8 cellular contexts compared by ENCODE assay signal in genomic region chr5:14011089-14012004, GRCh38.
A peak's percentile ranks its signal among the peaks of the same experiment; 100 is the strongest.
DNase-seq lines count a peak whose midpoint lies in the region; ATAC-seq, FAIRE-seq and TF ChIP-seq lines count a peak whose summit lies in the region.

No MANE protein-coding gene starts in this region.

- no peak overlapping the region for H3K27ac Mint-ChIP-seq in T-cell

- H3K27me3 Mint-ChIP-seq in T-cell: peaks cover 35 to 43% of the 10 kb centered on the region in 2 donors

- H3K4me3 Mint-ChIP-seq in T-cell: peak overlapping the region; percentile 66 to 81 (median 66)

- 1% methylated on average over 21 of the region's 74 CpGs for WGBS in A549 (ENCODE audit: missing lambda C conversion rate)
- WGBS in spleen, 5 donors: 1 to 3% (median 1%) methylated on average over 53 to 74 of the region's 74 CpGs

- POLR2A ChIA-PET in A549 (lab: Yijun Ruan, JAX): interaction anchor here (0.8 to 1.2 kb wide), 4 partner anchors 25 to 179 kb away, joined by 4 to 11 read pairs (median 6); partner anchors contain the start of gene TRIO
- POLR2A ChIA-PET in T-cell (lab: Charles Lee): no interaction called here

- DNase-seq in A549 (ENCODE audit: low read depth in 1 of 2, low spot score in 1 of 2) (peak; percentile 64 to 93), NCI-H1436 (lab: John Stamatoyannopoulos, UW) (peak; percentile 79), T-cell (peak in 7 of 34 experiments; percentile 1 to 16 (median 6)), colonic mucosa (peak; percentile 83), kidney glomerular epithelial cell (lab: John Stamatoyannopoulos, UW) (peak; percentile 64), spleen (peak; percentile 93)

- no peak for FAIRE-seq in A549 (lab: Jason Lieb, UNC)

- TF ChIP-seq RAD21 in A549 (conservative IDR thresholded peaks at IDR 0.05 in 1 of 2, IDR thresholded peaks at IDR 0.05 in 1 of 2): peak; percentile 11 to 50; a peak in 3 of 5 replicates

- no peaks in the 10 kb centered on the region for H3K9me3 Mint-ChIP-seq in T-cell

- H3K27me3 ChIP-seq in colonic mucosa (no peaks in the 10 kb centered on the region), spleen (replicated peaks in 1 of 7) (peaks cover 0 to 51% (median 0%) of the 10 kb centered on the region in 7 donors)

- H3K9me3 ChIP-seq in A549: no peaks in the 10 kb centered on the region
- no peaks in the 10 kb centered on the region for H3K9me3 ChIP-seq in colonic mucosa
- H3K9me3 ChIP-seq in spleen: no peaks in the 10 kb centered on the region

- intact Hi-C loops in colonic mucosa (cut with DNase I) (no loop called here), spleen (cut with DNase I; ENCODE audit: low total_unique reads) (no loop called here)

- TF ChIP-seq CTCF in A549 (IDR thresholded peaks at IDR 0.05) (no peak), colonic mucosa (IDR thresholded peaks at IDR 0.05) (no peak), spleen (IDR thresholded peaks at IDR 0.05 in 8 of 11, conservative IDR thresholded peaks at IDR 0.05 in 3 of 11) (peak in 1 of 11 experiments; percentile 33)

- H3K4me3 ChIP-seq in A549 (peak overlapping the region; percentile 50), colonic mucosa (peak overlapping the region; percentile 56), spleen (peak overlapping the region; percentile 48 to 90 (median 60))

- CTCF ChIA-PET in A549 (lab: Yijun Ruan, JAX) (interaction anchor here (0.7 to 0.9 kb wide), 4 partner anchors 17 to 98 kb away, joined by 3 to 4 read pairs (median 4); no protein-coding TSS in a partner anchor), T-cell (lab: Charles Lee) (no interaction called here)

- peaks cover 6 to 12% (median 11%) of the 10 kb centered on the region in 3 donors for H3K4me1 Mint-ChIP-seq in T-cell

- TF ChIP-seq POLR2A in A549 (IDR thresholded peaks at IDR 0.05; ENCODE audit: low read length) (peak; percentile 75), spleen (IDR thresholded peaks at IDR 0.05) (no peak)

- H3K4me1 ChIP-seq in A549 (peaks cover 43% of the 10 kb centered on the region), colonic mucosa (no peaks in the 10 kb centered on the region), spleen (peaks cover 0 to 18% (median 13%) of the 10 kb centered on the region in 6 donors)

- peak overlapping the region; percentile 91 to 96 for H3K27ac ChIP-seq in A549
- no peak overlapping the region for H3K27ac ChIP-seq in colonic mucosa
- peak overlapping the region in 5 of 8 donors; percentile 58 to 71 (median 68) for H3K27ac ChIP-seq in spleen

- peak overlapping the region; percentile 26 to 40 for H3K9ac ChIP-seq in colonic mucosa (ENCODE audit: low read depth in 2 of 2, low read length in 2 of 2)

- no peak for TF ChIP-seq EP300 in A549 (IDR thresholded peaks at IDR 0.05)

- peaks cover 3% of the 10 kb centered on the region for H3K36me3 Mint-ChIP-seq in T-cell

- ATAC-seq in A549: peak; percentile 93
- ATAC-seq in GM18499 (IDR thresholded peaks at IDR 0.05; ENCODE audit: insufficient read depth, unreplicated experiment): peak; percentile 83
- peak; percentile 93 for ATAC-seq in HG02852 (IDR thresholded peaks at IDR 0.05; ENCODE audit: unreplicated experiment)
- peak; percentile 34 to 53 (median 46) for ATAC-seq in T-cell (replicated peaks in 1 of 4)

- H3K36me3 ChIP-seq in colonic mucosa (no peaks in the 10 kb centered on the region), spleen (no peaks in the 10 kb centered on the region)

- peak overlapping the region; percentile 99 for H3K4me2 ChIP-seq in A549

TF ChIP-seq in A549, 52 proteins besides CTCF, POLR2A, EP300 and RAD21:
- TF ChIP-seq JUN (IDR thresholded peaks at IDR 0.05) (peak; percentile 66 to 94; a peak in 4 of 5 replicates), POLR2AphosphoS2 (conservative IDR thresholded peaks at IDR 0.05; ENCODE audit: low read length) (no peak), EHMT2 (IDR thresholded peaks at IDR 0.05; ENCODE audit: low read depth) (no peak), RFX5 (IDR thresholded peaks at IDR 0.05) (peak; percentile 41; the same call in 1 of the 2 replicates), ZSCAN20 (CRISPR knock-in tag; IDR thresholded peaks at IDR 0.05) (no peak), KDM1A (IDR thresholded peaks at IDR 0.05; ENCODE audit: low read depth) (no peak), MAX (IDR thresholded peaks at IDR 0.05) (peak; percentile 89), PHF8 (IDR thresholded peaks at IDR 0.05; ENCODE audit: borderline replicate concordance, low read depth) (peak; percentile 43), MYC (IDR thresholded peaks at IDR 0.05; ENCODE audit: borderline replicate concordance, low read length) (peak; percentile 98), SMC3 (IDR thresholded peaks at IDR 0.05) (peak; percentile 27; the same call in 2 of the 3 replicates)
- TF ChIP-seq, protein P1, sequence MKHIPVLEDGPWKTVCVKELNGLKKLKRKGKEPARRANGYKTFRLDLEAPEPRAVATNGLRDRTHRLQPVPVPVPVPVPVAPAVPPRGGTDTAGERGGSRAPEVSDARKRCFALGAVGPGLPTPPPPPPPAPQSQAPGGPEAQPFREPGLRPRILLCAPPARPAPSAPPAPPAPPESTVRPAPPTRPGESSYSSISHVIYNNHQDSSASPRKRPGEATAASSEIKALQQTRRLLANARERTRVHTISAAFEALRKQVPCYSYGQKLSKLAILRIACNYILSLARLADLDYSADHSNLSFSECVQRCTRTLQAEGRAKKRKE (CRISPR knock-in tag; IDR thresholded peaks at IDR 0.05; ENCODE audit: low read depth): no peak
- TF ChIP-seq, protein P2, sequence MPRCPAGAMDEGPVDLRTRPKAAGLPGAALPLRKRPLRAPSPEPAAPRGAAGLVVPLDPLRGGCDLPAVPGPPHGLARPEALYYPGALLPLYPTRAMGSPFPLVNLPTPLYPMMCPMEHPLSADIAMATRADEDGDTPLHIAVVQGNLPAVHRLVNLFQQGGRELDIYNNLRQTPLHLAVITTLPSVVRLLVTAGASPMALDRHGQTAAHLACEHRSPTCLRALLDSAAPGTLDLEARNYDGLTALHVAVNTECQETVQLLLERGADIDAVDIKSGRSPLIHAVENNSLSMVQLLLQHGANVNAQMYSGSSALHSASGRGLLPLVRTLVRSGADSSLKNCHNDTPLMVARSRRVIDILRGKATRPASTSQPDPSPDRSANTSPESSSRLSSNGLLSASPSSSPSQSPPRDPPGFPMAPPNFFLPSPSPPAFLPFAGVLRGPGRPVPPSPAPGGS (IDR thresholded peaks at IDR 0.05): peak; percentile 87
- TF ChIP-seq, protein P3, sequence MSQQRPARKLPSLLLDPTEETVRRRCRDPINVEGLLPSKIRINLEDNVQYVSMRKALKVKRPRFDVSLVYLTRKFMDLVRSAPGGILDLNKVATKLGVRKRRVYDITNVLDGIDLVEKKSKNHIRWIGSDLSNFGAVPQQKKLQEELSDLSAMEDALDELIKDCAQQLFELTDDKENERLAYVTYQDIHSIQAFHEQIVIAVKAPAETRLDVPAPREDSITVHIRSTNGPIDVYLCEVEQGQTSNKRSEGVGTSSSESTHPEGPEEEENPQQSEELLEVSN (IDR thresholded peaks at IDR 0.05; ENCODE audit: borderline replicate concordance, low read depth): peak; percentile 39; the same call in 1 of the 2 replicates
- TF ChIP-seq, protein P4, sequence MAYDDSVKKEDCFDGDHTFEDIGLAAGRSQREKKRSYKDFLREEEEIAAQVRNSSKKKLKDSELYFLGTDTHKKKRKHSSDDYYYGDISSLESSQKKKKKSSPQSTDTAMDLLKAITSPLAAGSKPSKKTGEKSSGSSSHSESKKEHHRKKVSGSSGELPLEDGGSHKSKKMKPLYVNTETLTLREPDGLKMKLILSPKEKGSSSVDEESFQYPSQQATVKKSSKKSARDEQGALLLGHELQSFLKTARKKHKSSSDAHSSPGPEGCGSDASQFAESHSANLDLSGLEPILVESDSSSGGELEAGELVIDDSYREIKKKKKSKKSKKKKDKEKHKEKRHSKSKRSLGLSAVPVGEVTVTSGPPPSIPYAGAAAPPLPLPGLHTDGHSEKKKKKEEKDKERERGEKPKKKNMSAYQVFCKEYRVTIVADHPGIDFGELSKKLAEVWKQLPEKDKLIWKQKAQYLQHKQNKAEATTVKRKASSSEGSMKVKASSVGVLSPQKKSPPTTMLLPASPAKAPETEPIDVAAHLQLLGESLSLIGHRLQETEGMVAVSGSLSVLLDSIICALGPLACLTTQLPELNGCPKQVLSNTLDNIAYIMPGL (CRISPR knock-in tag; IDR thresholded peaks at IDR 0.05; ENCODE audit: borderline replicate concordance): no peak
